Comparison of ENCODE assay signal across 24 cellular contexts in genomic region chr18:22675006-22675405, GRCh38.
"Had no signal": no experiment of that assay in that cellular context is flagged by ENCODE, and none has a peak within 500 bp of the region (broad histone marks: within the 10 kb centered on the region; RNA-seq: fewer than 3 reads in every experiment).

No MANE protein-coding gene starts in this region.

- H3K27me3 ChIP-seq: esophagus squamous epithelium, gastrocnemius medialis, pancreas, tibial artery had no signal

- H3K4me1 ChIP-seq: esophagus squamous epithelium, gastrocnemius medialis, psoas muscle had no signal

- H3K36me3 ChIP-seq: esophagus squamous epithelium, gastrocnemius medialis, pancreas, tibial artery had no signal

- ATAC-seq: activated naive CD8-positive, alpha-beta T cell treated with anti-CD3 and anti-CD28 coated beads, Interleukin-2, amount 50 U/mL, for 24 hours; effector memory CD8-positive, alpha-beta T cell; gastrocnemius medialis; left ventricle myocardium superior; natural killer cell treated with Interleukin-12 subunit alpha and Interleukin-12 subunit beta and Interleukin-15 and Interleukin-18, amount 100 ng/mL, for 72 hours; psoas muscle; right cardiac atrium; T-helper 17 cell had no signal

- H3K9me3 ChIP-seq: esophagus squamous epithelium, gastrocnemius medialis, pancreas, psoas muscle had no signal

- DNase-seq: activated B cell treated with CpG ODN at 0.5 μM for 24 hours; activated CD4-positive, alpha-beta T cell treated with anti-CD3 and anti-CD28 coated beads for 4 hours; activated CD4-positive, alpha-beta T cell treated with anti-CD3 and anti-CD28 coated beads, Interleukin-2, amount 50 U/mL, for 48 hours; activated naive CD4-positive, alpha-beta T cell treated with anti-CD3 and anti-CD28 coated beads, Interleukin-2, amount 10 ng/mL, durations not matched to agents 7 days and 5 days; activated naive CD8-positive, alpha-beta T cell treated with anti-CD3 and anti-CD28 coated beads, Interleukin-2, amount 50 U/mL, for 24 hours; activated T-cell treated with anti-CD3 and anti-CD28 coated beads, Interleukin-2, amount 50 U/mL, for 48 hours; anterior cingulate cortex; central memory CD4-positive, alpha-beta T cell; dorsolateral prefrontal cortex; effector memory CD8-positive, alpha-beta T cell; esophagus squamous epithelium; gastrocnemius medialis; head of caudate nucleus; left ventricle myocardium superior; pancreas; psoas muscle; right cardiac atrium; stimulated activated CD4-positive, alpha-beta T cell treated with anti-CD3 and anti-CD28 coated beads, Interleukin-12 subunit alpha, Interleukin-12 subunit beta, amount 100 ng/mL, for 4 hours; stimulated activated CD4-positive, alpha-beta T cell treated with anti-CD3 and anti-CD28 coated beads, Interleukin-4, amount 100 ng/mL, for 4 hours; T-helper 17 cell; tibial artery had no signal

- FAIRE-seq: colon, islet of Langerhans, pancreas had no signal

- H3K4me3 ChIP-seq: dorsolateral prefrontal cortex, esophagus squamous epithelium, gastrocnemius medialis, pancreas, psoas muscle, tibial artery had no signal

- H3K27ac ChIP-seq: dorsolateral prefrontal cortex, esophagus squamous epithelium, gastrocnemius medialis, pancreas, psoas muscle had no signal
